Comparison of ENCODE assay signal across 27 cellular contexts in genomic region chr22:43857367-43857766, GRCh38.
DNase-seq lines count a peak whose midpoint lies in the region; TF ChIP-seq lines count a peak whose summit lies in the region.
"Had no signal": no experiment of that assay in that cellular context is flagged by ENCODE, and none has a peak within 500 bp of the region (broad histone marks: within the 10 kb centered on the region; RNA-seq: fewer than 3 reads in every experiment).

No MANE protein-coding gene starts in this region.

- no peak overlapping the region for H3K27ac ChIP-seq in HEK293 (ENCODE audit: extremely low read depth, low read depth, low read length)
- H3K27ac ChIP-seq: 22Rv1; A549; BLaER1; BLaER1 treated with 17β-estradiol and CSF1 and Interleukin-3, amounts not matched to agents 10 nM and 100 nM; C4-2B had no signal

- no peak for DNase-seq in Ammon's horn (ENCODE audit: low spot score)
- DNase-seq: 8988T; ACHN; AML-193; BE2C; C1 segment of cervical spinal cord; Calu3; CD4-positive, alpha-beta memory T cell; CD4-positive, alpha-beta T cell; CD4-positive, CD25-positive, alpha-beta regulatory T cell; CD8-positive, alpha-beta memory T cell; CD8-positive, alpha-beta T cell; COR-L47; DMS 273 treated with DMSO at 0.1 percent for 48 hours; DMS153; DMS53; DMS79; DMS79 treated with DMSO at 0.1 percent for 48 hours; DND-41; EL had no signal

- POLR2A ChIA-PET in HEK293 (lab: Yijun Ruan, JAX) = interaction anchor here (0.7 kb wide), 1 partner anchor 1639 kb away, joined by 8 read pairs; no protein-coding TSS in a partner anchor

- TF ChIP-seq CTCF in HEK293 (tag by site-specific recombination; IDR thresholded peaks at IDR 0.05) = no peak

- CTCF ChIA-PET in HEK293 (lab: Yijun Ruan, JAX) = interaction anchor here (0.9 to 2.4 kb wide), 4 partner anchors 25 to 210 kb away, joined by 3 to 6 read pairs (median 4); no protein-coding TSS in a partner anchor

- no peaks in the 10 kb centered on the region; the same call in 1 of the 2 replicates for H3K9me3 ChIP-seq in HEK293 (ENCODE audit: control insufficient read depth, insufficient read depth, low read depth, low read length)
- H3K9me3 ChIP-seq: A549, BE2C, Caco-2 had no signal

- no peaks in the 10 kb centered on the region for H3K4me1 ChIP-seq in HEK293 (ENCODE audit: control insufficient read depth, insufficient read depth, low read length)
- H3K4me1 ChIP-seq: A549, BE2C, Caco-2 had no signal

- no peak overlapping the region for H3K4me3 ChIP-seq in HEK293 (ENCODE audit: low read depth, low read length)
- H3K4me3 ChIP-seq: A549; BLaER1; BLaER1 treated with 17β-estradiol and CSF1 and Interleukin-3, amounts not matched to agents 10 nM and 100 nM had no signal

- peaks cover 0 to 9% of the 10 kb centered on the region in 2 experiments; a peak in 1 of 3 replicates for H3K36me3 ChIP-seq in HEK293 (ENCODE audit: control insufficient read depth in 2 of 2, insufficient read depth in 1 of 2, low read length in 2 of 2)
- H3K36me3 ChIP-seq: BE2C; BLaER1; BLaER1 treated with 17β-estradiol and CSF1 and Interleukin-3, amounts not matched to agents 10 nM and 100 nM had no signal

TF ChIP-seq in HEK293, 187 proteins besides CTCF, POLR2A, EP300 and RAD21:
- TF ChIP-seq ZNF558 (tag by site-specific recombination; IDR thresholded peaks at IDR 0.05) (peak; percentile 96), ZNF23 (tag by site-specific recombination; IDR thresholded peaks at IDR 0.05; ENCODE audit: borderline replicate concordance) (no peak)
